In the genomic region with DNA sequence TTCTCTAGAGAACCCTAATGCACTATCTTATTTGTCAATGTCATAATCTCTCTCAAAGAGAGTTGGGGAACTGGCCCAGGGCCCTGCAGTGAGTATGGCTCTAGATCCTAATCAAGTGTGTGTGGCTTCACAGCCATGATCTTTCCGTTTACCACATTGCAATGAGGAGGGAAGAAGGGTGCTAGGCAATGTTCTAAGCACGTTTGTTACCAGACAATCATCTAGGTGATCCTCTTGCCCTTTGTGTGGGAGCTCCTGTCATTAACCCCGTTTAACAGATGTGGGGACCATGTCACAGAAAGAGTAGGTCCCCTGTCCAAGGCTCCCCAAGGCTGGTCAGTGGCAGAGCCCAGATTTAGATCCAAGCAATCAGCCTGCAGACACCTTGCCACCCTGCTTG, we compare ENCODE assay signal across 22 cellular contexts.
DNase-seq lines count a peak whose midpoint lies in the region; ATAC-seq, FAIRE-seq and TF ChIP-seq lines count a peak whose summit lies in the region.
"Had no signal": no experiment of that assay in that cellular context is flagged by ENCODE, and none has a peak within 500 bp of the region (broad histone marks: within the 10 kb centered on the region; RNA-seq: fewer than 3 reads in every experiment).

No MANE protein-coding gene starts in this region.

- CTCF ChIA-PET in H1 (lab: Charles Lee; ENCODE audit: partially characterized antibody): interaction anchor here (1.2 kb wide), 1 partner anchor 34 kb away, joined by 3 read pairs; no protein-coding TSS in a partner anchor

- no peaks in the 10 kb centered on the region for H3K79me2 ChIP-seq in H1 (ENCODE audit: control insufficient read depth in 1 of 2, insufficient read depth in 2 of 2, low read length in 2 of 2)

- H3K4me2 ChIP-seq in H1 (ENCODE audit: insufficient read depth in 1 of 2, low read depth in 2 of 2, low read length in 2 of 2) (no peak overlapping the region), neuronal stem cell (ENCODE audit: insufficient read depth, low read length, poor library complexity, severe bottlenecking) (no peak overlapping the region)

- no peak overlapping the region for H4K5ac ChIP-seq in H1 (ENCODE audit: insufficient read length, low read depth, low read length)

- no peak overlapping the region for H2BK120ac ChIP-seq in H1 (replicated peaks; ENCODE audit: low read depth, low read length)
- no peak overlapping the region for H2BK120ac ChIP-seq in neuronal stem cell (ENCODE audit: low read depth, low read length)

- ATAC-seq in right cardiac atrium (no peak), HG02970 (IDR thresholded peaks at IDR 0.05; ENCODE audit: low FRiP score, unreplicated experiment) (no peak)

- H3K14ac ChIP-seq in H1 (ENCODE audit: insufficient read length) (no peak overlapping the region), neuronal stem cell (ENCODE audit: low read length) (no peak overlapping the region)

- DNase-seq in left ventricle myocardium inferior (no peak), right cardiac atrium (no peak), H1 (ENCODE audit: low read depth in 1 of 2, low spot score in 2 of 2) (peak in 1 of 2 experiments; percentile 23), neuronal stem cell (ENCODE audit: low spot score) (no peak), LoVo (ENCODE audit: low spot score) (no peak), ovary (no peak)
- DNase-seq: ACHN; AML-193; Caco-2; CD4-positive, alpha-beta T cell; GM23248; HCEC 1CT; IMR-90 had no signal

- H3K36me3 ChIP-seq in left ventricle myocardium inferior (no peaks in the 10 kb centered on the region), H1 (ENCODE audit: control insufficient read depth in 2 of 4, insufficient read depth in 4 of 4, low read length in 3 of 4) (no peaks in the 10 kb centered on the region), neuronal stem cell (replicated peaks in 1 of 2; ENCODE audit: control insufficient read depth in 2 of 2, insufficient read depth in 2 of 2, low read length in 2 of 2) (no peaks in the 10 kb centered on the region), ovary (no peaks in the 10 kb centered on the region)

- H4K8ac ChIP-seq in H1 (ENCODE audit: extremely low read depth, insufficient read depth, low read length) (no peak overlapping the region), neuronal stem cell (ENCODE audit: low read depth, low read length) (no peak overlapping the region)

- no peak overlapping the region for H3K4me3 ChIP-seq in left ventricle myocardium inferior
- H3K4me3 ChIP-seq in right cardiac atrium (ENCODE audit: low read length): no peak overlapping the region
- no peak overlapping the region for H3K4me3 ChIP-seq in H1 (ENCODE audit: extremely low read depth in 1 of 4, insufficient read depth in 2 of 4, low read depth in 3 of 4, low read length in 4 of 4)
- H3K4me3 ChIP-seq in neuronal stem cell (ENCODE audit: low read length in 2 of 2): no peak overlapping the region
- H3K4me3 ChIP-seq in ovary: no peak overlapping the region
- H3K4me3 ChIP-seq: GM23248 had no signal

- 74% methylated on average over 3 of the region's 3 CpGs for WGBS in right cardiac atrium
- WGBS in H1 (ENCODE audit: extremely low coverage in 1 of 2, insufficient coverage in 1 of 2, insufficient read length in 1 of 2, insufficient replicate concordance in 2 of 2, low coverage in 1 of 2, low lambda C conversion rate in 2 of 2, missing lambda C conversion rate in 1 of 2), 2 experiments: 89% methylated on average over 3 of the region's 3 CpGs; no CpG with 5 or more reads in 1 of the 2 experiments
- no CpG with 5 or more reads among the region's 3 CpGs for WGBS in neuronal stem cell (ENCODE audit: extremely low coverage in 2 of 2, insufficient read length in 2 of 2, insufficient replicate concordance in 1 of 2), 2 donors
- WGBS in ovary, 3 donors: 68 to 74% (median 72%) methylated on average over 3 of the region's 3 CpGs

- H3K23me2 ChIP-seq in H1 (ENCODE audit: low read depth, low read length): no peaks in the 10 kb centered on the region

- TF ChIP-seq CTCF in left ventricle myocardium inferior (IDR thresholded peaks at IDR 0.05; ENCODE audit: borderline replicate concordance) (no peak), H1 (IDR thresholded peaks at IDR 0.05; ENCODE audit: control extremely low read depth in 1 of 3, insufficient read depth in 1 of 3, low read depth in 1 of 3, low read length in 3 of 3) (no peak), ovary (IDR thresholded peaks at IDR 0.05) (no peak)

- H3K4ac ChIP-seq in H1 (replicated peaks; ENCODE audit: insufficient read length, low read depth, low read length) (no peak overlapping the region), neuronal stem cell (ENCODE audit: low read length) (no peak overlapping the region)

- FAIRE-seq in H1 (lab: Jason Lieb, UNC): no peak
- FAIRE-seq: A204.1, D721Med, G401.6, GM12892, GM18507, H54, HTR-8/SVneo had no signal

- H3K4me1 ChIP-seq in left ventricle myocardium inferior: peaks cover 47% of the 10 kb centered on the region
- H3K4me1 ChIP-seq in right cardiac atrium (ENCODE audit: control insufficient read depth, insufficient read depth, low read length): no peaks in the 10 kb centered on the region
- H3K4me1 ChIP-seq in H1 (replicated peaks in 1 of 4; ENCODE audit: control insufficient read depth in 3 of 4, insufficient read depth in 4 of 4, low read length in 3 of 4): no peaks in the 10 kb centered on the region; a peak in 1 of 7 replicates
- peaks cover 2 to 14% of the 10 kb centered on the region in 2 donors for H3K4me1 ChIP-seq in neuronal stem cell (ENCODE audit: control insufficient read depth in 2 of 2, insufficient read depth in 1 of 2, low read depth in 1 of 2, low read length in 2 of 2)
- no peaks in the 10 kb centered on the region for H3K4me1 ChIP-seq in ovary (ENCODE audit: insufficient read depth)
- H3K4me1 ChIP-seq: Caco-2 had no signal

- H3K79me1 ChIP-seq in H1 (ENCODE audit: low read depth, low read length) (no peaks in the 10 kb centered on the region), neuronal stem cell (ENCODE audit: low read depth, low read length) (peaks cover 2% of the 10 kb centered on the region)

- TF ChIP-seq EP300 in H1 (IDR thresholded peaks at IDR 0.05; ENCODE audit: borderline replicate concordance in 1 of 2, low read depth in 2 of 2, low read length in 2 of 2): no peak
- no peak for TF ChIP-seq EP300 in ovary (IDR thresholded peaks at IDR 0.05)

- H3K56ac ChIP-seq in H1 (replicated peaks; ENCODE audit: insufficient read length, low read depth, low read length): no peak overlapping the region

- H2AK5ac ChIP-seq in H1 (ENCODE audit: low read depth, low read length) (no peak overlapping the region), neuronal stem cell (ENCODE audit: low read depth, low read length) (no peak overlapping the region)

- no peaks in the 10 kb centered on the region for H3K9me3 ChIP-seq in left ventricle myocardium inferior (replicated peaks)
- no peaks in the 10 kb centered on the region for H3K9me3 ChIP-seq in right cardiac atrium (ENCODE audit: control insufficient read depth, low read length)
- no peaks in the 10 kb centered on the region for H3K9me3 ChIP-seq in H1 (ENCODE audit: insufficient read depth in 2 of 2, low read depth in 1 of 2, low read length in 1 of 2)
- H3K9me3 ChIP-seq in neuronal stem cell (replicated peaks in 1 of 2; ENCODE audit: control insufficient read depth in 2 of 2, insufficient read depth in 1 of 2, low read depth in 1 of 2, low read length in 2 of 2): no peaks in the 10 kb centered on the region
- H3K9me3 ChIP-seq in ovary: no peaks in the 10 kb centered on the region
- H3K9me3 ChIP-seq: Caco-2 had no signal

- H2BK15ac ChIP-seq in H1 (ENCODE audit: low read length) (no peak overlapping the region), neuronal stem cell (ENCODE audit: low read length) (no peak overlapping the region)

- H4K91ac ChIP-seq in H1 (replicated peaks; ENCODE audit: insufficient read length, low read length): peak overlapping the region; percentile 59
- H4K91ac ChIP-seq in neuronal stem cell (ENCODE audit: low read depth, low read length, poor library complexity): no peak overlapping the region

- intact Hi-C loops in left ventricle myocardium inferior (cut with micrococcal nuclease) (no loop called here), right cardiac atrium (cut with DNase I) (no loop called here), ovary (cut with DNase I) (no loop called here)

- TF ChIP-seq POLR2A in H1 (IDR thresholded peaks at IDR 0.05; ENCODE audit: control extremely low read depth in 1 of 2, low read depth in 2 of 2, low read length in 2 of 2) (no peak), ovary (IDR thresholded peaks at IDR 0.05) (no peak)

- H3K27ac ChIP-seq in left ventricle myocardium inferior (replicated peaks) (peak overlapping the region; percentile 77), right cardiac atrium (ENCODE audit: low read length) (no peak overlapping the region), H1 (ENCODE audit: low read depth, low read length) (no peak overlapping the region), neuronal stem cell (replicated peaks; ENCODE audit: low read length) (no peak overlapping the region), ovary (no peak overlapping the region)
- H3K27ac ChIP-seq: C4-2B, GM23248 had no signal

- H3K23ac ChIP-seq in H1 (ENCODE audit: insufficient read length) (no peak overlapping the region), neuronal stem cell (ENCODE audit: low read depth, low read length, poor library complexity) (no peak overlapping the region)

- no peak overlapping the region for H3K9ac ChIP-seq in H1 (replicated peaks in 1 of 4; ENCODE audit: extremely low read depth in 1 of 4, low read depth in 3 of 4, low read length in 3 of 4)
- peak overlapping the region; percentile 30 for H3K9ac ChIP-seq in neuronal stem cell (ENCODE audit: low read depth, low read length, poor library complexity)
- H3K9ac ChIP-seq: GM23248 had no signal

- no peak overlapping the region for H2BK5ac ChIP-seq in H1 (ENCODE audit: low read depth, low read length)
- H2BK5ac ChIP-seq in neuronal stem cell (ENCODE audit: low read length): no peak overlapping the region

- H2BK12ac ChIP-seq in H1 (ENCODE audit: low read depth, low read length) (no peak overlapping the region), neuronal stem cell (ENCODE audit: low read length) (no peak overlapping the region)

- POLR2A ChIA-PET in H1 (lab: Charles Lee; ENCODE audit: partially characterized antibody): no interaction called here

- H3K27me3 ChIP-seq in left ventricle myocardium inferior (ENCODE audit: low read depth): peaks cover 6% of the 10 kb centered on the region
- H3K27me3 ChIP-seq in right cardiac atrium (ENCODE audit: control insufficient read depth, insufficient read depth): no peaks in the 10 kb centered on the region
- 0 out of 7 replicates have a peak, but pooled peaks cover 0 to 3% (median 0%) of the 10 kb centered on the region in 4 experiments for H3K27me3 ChIP-seq in H1 (replicated peaks in 1 of 4; ENCODE audit: control insufficient read depth in 3 of 4, extremely low read depth in 1 of 4, insufficient read depth in 3 of 4, low read length in 3 of 4)
- H3K27me3 ChIP-seq in neuronal stem cell (ENCODE audit: control insufficient read depth in 3 of 3, insufficient read depth in 3 of 3, low read depth in 1 of 3, low read length in 3 of 3): no peaks in the 10 kb centered on the region
- H3K27me3 ChIP-seq in ovary: no peaks in the 10 kb centered on the region

- H2BK20ac ChIP-seq in H1 (ENCODE audit: low read length): no peak overlapping the region

- H2AFZ ChIP-seq in H1 (ENCODE audit: low read length): no peak overlapping the region
- H2AFZ ChIP-seq in neuronal stem cell (ENCODE audit: low read length): no peak overlapping the region
- H2AFZ ChIP-seq: GM23248 had no signal

- no peak overlapping the region for H3K18ac ChIP-seq in H1 (ENCODE audit: extremely low read depth, low read length)
- H3K18ac ChIP-seq in neuronal stem cell (ENCODE audit: low read length): no peak overlapping the region

- no peaks in the 10 kb centered on the region for H4K20me1 ChIP-seq in H1 (replicated peaks in 1 of 2; ENCODE audit: control insufficient read depth in 1 of 2, insufficient read depth in 2 of 2, low read length in 2 of 2)

- no peak for TF ChIP-seq RAD21 in H1 (IDR thresholded peaks at IDR 0.05 in 1 of 2, conservative IDR thresholded peaks at IDR 0.05 in 1 of 2; ENCODE audit: low read depth in 2 of 2, low read length in 2 of 2)
